ENCODE assay signal across 1 cellular context in genomic region chr16:30650369-30651123, GRCh38.
TF ChIP-seq lines count a peak whose summit lies in the region.

TSS of gene PRR14 (plus strand) at chr16:30650960. CDS start at chr16:30651646, 686 bp downstream.

TF ChIP-seq in K562, 482 proteins besides CTCF, POLR2A, EP300 and RAD21 (continued from another document and continues in another):
- TF ChIP-seq TRIM25 (IDR thresholded peaks at IDR 0.05; ENCODE audit: borderline replicate concordance), result no peak
- TF ChIP-seq ZNF444 (CRISPR knock-in tag; IDR thresholded peaks at IDR 0.05), result no peak
- peak; percentile 78 for TF ChIP-seq MEF2D (tag; conservative IDR thresholded peaks at IDR 0.05; ENCODE audit: low read depth)
- peak; percentile 49 for TF ChIP-seq CEBPB (tag; IDR thresholded peaks at IDR 0.05)
- no peak for TF ChIP-seq SETDB1 (IDR thresholded peaks at IDR 0.05; ENCODE audit: low read length)
- peak; percentile 89; the same call in 1 of the 2 replicates for TF ChIP-seq ZHX1 (conservative IDR thresholded peaks at IDR 0.05; ENCODE audit: low read length)
- no peak for TF ChIP-seq ZBTB8A (IDR thresholded peaks at IDR 0.05; ENCODE audit: partially characterized antibody)
- TF ChIP-seq RHOXF2B (CRISPR knock-in tag; conservative IDR thresholded peaks at IDR 0.05), result no peak
- peak; percentile 88 for TF ChIP-seq ELF1 (tag; IDR thresholded peaks at IDR 0.05)
- no peak for TF ChIP-seq GATAD2B (IDR thresholded peaks at IDR 0.05; ENCODE audit: borderline replicate concordance)
- no peak for TF ChIP-seq GATA2 (CRISPR knock-in tag; IDR thresholded peaks at IDR 0.05)
- peak; percentile 80 for TF ChIP-seq POLR2G (IDR thresholded peaks at IDR 0.05; ENCODE audit: low read depth, low read length)
- no peak for TF ChIP-seq TAF15 (IDR thresholded peaks at IDR 0.05; ENCODE audit: low read depth, low read length)
- no peak for TF ChIP-seq ZNF134 (CRISPR knock-in tag; conservative IDR thresholded peaks at IDR 0.05)
- 0 out of 2 replicates have a peak, but pooled peaks have one; percentile 37 for TF ChIP-seq CUX1 (CRISPR knock-in tag; IDR thresholded peaks at IDR 0.05)
- no peak for TF ChIP-seq ZNF586 (CRISPR knock-in tag; conservative IDR thresholded peaks at IDR 0.05)
- peak; percentile 60; the same call in 1 of the 2 replicates for TF ChIP-seq PYGO2 (tag; IDR thresholded peaks at IDR 0.05)
- TF ChIP-seq NONO (IDR thresholded peaks at IDR 0.05; ENCODE audit: low read depth in 2 of 2, low read length in 1 of 2), result no peak
- peak; percentile 46 to 71; a peak in 3 of 4 replicates for TF ChIP-seq ARNT (IDR thresholded peaks at IDR 0.05)
- TF ChIP-seq FOSL1 (tag; conservative IDR thresholded peaks at IDR 0.05), result peak; percentile 13; the same call in 1 of the 2 replicates
- TF ChIP-seq ZMIZ1 (IDR thresholded peaks at IDR 0.05; ENCODE audit: low read depth in 2 of 2, low read length in 2 of 2), result peak in 1 of 2 experiments; percentile 52; a peak in 1 of 4 replicates
- no peak for TF ChIP-seq BRF1 (IDR thresholded peaks at IDR 0.05; ENCODE audit: borderline replicate concordance, extremely low read depth, insufficient read length)
- peak in 1 of 2 experiments; percentile 39; a peak in 1 of 4 replicates for TF ChIP-seq UBTF (IDR thresholded peaks at IDR 0.05; ENCODE audit: borderline replicate concordance in 1 of 2, low read depth in 2 of 2, low read length in 2 of 2)
- TF ChIP-seq C11orf30 (IDR thresholded peaks at IDR 0.05; ENCODE audit: low read depth), result no peak
- peak; percentile 94 for TF ChIP-seq CXXC5 (CRISPR knock-in tag; IDR thresholded peaks at IDR 0.05)
- TF ChIP-seq MLX (CRISPR knock-in tag; conservative IDR thresholded peaks at IDR 0.05), result no peak
- peak in 1 of 2 experiments; percentile 73; a peak in 3 of 4 replicates for TF ChIP-seq FOXK2 (conservative IDR thresholded peaks at IDR 0.05 in 1 of 2, IDR thresholded peaks at IDR 0.05 in 1 of 2; ENCODE audit: low read depth in 2 of 2)
- no peak; the same call in 1 of the 2 replicates for TF ChIP-seq MAX (CRISPR knock-in tag; IDR thresholded peaks at IDR 0.05)
- TF ChIP-seq ZFX (CRISPR knock-in tag; IDR thresholded peaks at IDR 0.05), result peak; percentile 36
- TF ChIP-seq ZNF589 (CRISPR knock-in tag; IDR thresholded peaks at IDR 0.05; ENCODE audit: low read depth), result peak; percentile 69; the same call in 1 of the 2 replicates
- TF ChIP-seq FIP1L1 (IDR thresholded peaks at IDR 0.05; ENCODE audit: low read depth, low read length, poor library complexity, severe bottlenecking), result peak; percentile 42
- no peak for TF ChIP-seq NCOA6 (IDR thresholded peaks at IDR 0.05)
- TF ChIP-seq ZBTB12 (CRISPR knock-in tag; IDR thresholded peaks at IDR 0.05), result 0 out of 2 replicates have a peak, but pooled peaks have one; percentile 44
- TF ChIP-seq ZBTB43 (CRISPR knock-in tag; IDR thresholded peaks at IDR 0.05), result 0 out of 2 replicates have a peak, but pooled peaks have one; percentile 17
- peak; percentile 72 for TF ChIP-seq ZBTB9 (CRISPR knock-in tag; IDR thresholded peaks at IDR 0.05)
- TF ChIP-seq ESRRA (IDR thresholded peaks at IDR 0.05; ENCODE audit: borderline replicate concordance, low read depth), result peak; percentile 47; the same call in 1 of the 2 replicates
- no peak; a peak in 1 of 4 replicates for TF ChIP-seq TBL1XR1 (IDR thresholded peaks at IDR 0.05; ENCODE audit: low read length in 2 of 2)
- TF ChIP-seq ETS2 (tag; IDR thresholded peaks at IDR 0.05; ENCODE audit: borderline replicate concordance, poor library complexity, severe bottlenecking), result no peak
- TF ChIP-seq XRCC4 (IDR thresholded peaks at IDR 0.05; ENCODE audit: extremely low read depth, insufficient read depth, insufficient read length), result no peak
